ENCODE assay signal across 21 cellular contexts in the genomic region with DNA sequence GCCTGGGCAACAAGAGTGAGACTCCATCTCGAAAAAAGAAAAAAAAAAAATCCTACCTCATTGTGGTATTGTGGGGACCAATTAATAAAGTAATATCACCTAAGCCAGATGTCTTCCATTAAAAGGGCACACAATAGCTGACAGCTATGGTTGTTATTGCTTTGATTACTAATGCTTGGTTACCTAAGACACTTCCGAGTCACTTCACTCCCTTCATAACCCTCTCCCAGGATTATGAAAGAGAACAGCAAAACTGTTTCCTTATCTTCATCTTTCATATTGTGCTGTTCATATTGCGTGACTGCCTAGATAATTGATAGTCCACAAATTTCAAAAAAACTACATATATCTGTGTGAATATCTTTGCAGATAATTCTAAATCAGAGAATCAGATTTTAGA. TPM values are rescaled to one million over a fixed set of nuclear protein-coding genes. Genes with fewer than 3 reads are reported as not detected.
A peak's percentile ranks its signal among the peaks of the same experiment; 100 is the strongest.
DNase-seq lines count a peak whose midpoint lies in the region; ATAC-seq and TF ChIP-seq lines count a peak whose summit lies in the region.
"Had no signal": no experiment of that assay in that cellular context is flagged by ENCODE, and none has a peak within 500 bp of the region (broad histone marks: within the 10 kb centered on the region; RNA-seq: fewer than 3 reads in every experiment).

No MANE protein-coding gene starts in this region.

- CTCF ChIA-PET in PC-3 (lab: Charles Lee), result no interaction called here

- no peaks in the 10 kb centered on the region for H3K36me3 Mint-ChIP-seq in type B pancreatic cell
- H3K36me3 Mint-ChIP-seq: brain had no signal

- H3K4me2 ChIP-seq in PC-3 (ENCODE audit: low read length), result peak overlapping the region; percentile 52

- peak; percentile 67 for DNase-seq in ELR (ENCODE audit: low read depth)
- peak; percentile 65 for DNase-seq in PC-3
- peak; percentile 83 for DNase-seq in epithelial cell of esophagus (ENCODE audit: low read depth)
- DNase-seq in non-pigmented ciliary epithelial cell (ENCODE audit: low read depth), result peak; percentile 34
- DNase-seq in type B pancreatic cell (ENCODE audit: extremely low spot score, unreplicated experiment), result no peak
- no peak for DNase-seq in stimulated activated CD4-positive, alpha-beta T cell treated with anti-CD3 and anti-CD28 coated beads, Interleukin-4, amount 100 ng/mL, for 1 hour
- DNase-seq: DMS79 treated with DMSO at 0.1 percent for 48 hours; effector memory CD8-positive, alpha-beta T cell; NCI-H1694 treated with DMSO at 0.1 percent for 48 hours; NCI-H526 treated with DMSO at 0.1 percent for 48 hours; posterior cingulate gyrus; RPMI8226; stimulated activated CD4-positive, alpha-beta T cell treated with anti-CD3 and anti-CD28 coated beads, Interleukin-12 subunit alpha, Interleukin-12 subunit beta, amount 100 ng/mL, for 4 hours; T-helper 17 cell; uterus had no signal

- H3K9me3 ChIP-seq in PC-3 (ENCODE audit: low read length), result no peaks in the 10 kb centered on the region
- H3K9me3 ChIP-seq: uterus had no signal

- ATAC-seq in PC-3, result peak; percentile 60
- no peak for ATAC-seq in GM19351 (IDR thresholded peaks at IDR 0.05; ENCODE audit: unreplicated experiment)
- ATAC-seq in HG02759 (IDR thresholded peaks at IDR 0.05; ENCODE audit: unreplicated experiment), result no peak
- ATAC-seq: effector memory CD8-positive, alpha-beta T cell; K562; T-helper 17 cell had no signal

- intact Hi-C loops in PC-3 (cut with micrococcal nuclease), result loop anchor here (1.0 kb wide), 2 partner anchors 10 to 27 kb away; a partner anchor contains a TSS

- H3K9ac ChIP-seq in PC-3 (ENCODE audit: low read length), result no peak overlapping the region

- TF ChIP-seq CTCF in PC-3 (conservative IDR thresholded peaks at IDR 0.05; ENCODE audit: low read depth, low read length) (no peak), epithelial cell of esophagus (IDR thresholded peaks at IDR 0.05; ENCODE audit: insufficient read depth, low read depth, low read length, missing control alignments) (no peak), type B pancreatic cell (conservative IDR thresholded peaks at IDR 0.05) (no peak)

- H3K36me3 ChIP-seq in PC-3 (ENCODE audit: low read depth, low read length), result no peaks in the 10 kb centered on the region
- H3K36me3 ChIP-seq: uterus had no signal

- no peaks in the 10 kb centered on the region for H3K9me2 ChIP-seq in PC-3 (replicated peaks; ENCODE audit: low read length)

- H3K27me3 ChIP-seq in PC-3 (ENCODE audit: low read length), result no peaks in the 10 kb centered on the region
- H3K27me3 ChIP-seq: uterus had no signal

- H3F3A ChIP-seq in PC-3 (ENCODE audit: low read length, unreplicated experiment), result no peaks in the 10 kb centered on the region

- peak overlapping the region; percentile 56 for H3K27ac ChIP-seq in PC-3 (ENCODE audit: low read length)
- H3K27ac ChIP-seq: C4-2B, uterus had no signal

- no peak overlapping the region for H3K27ac Mint-ChIP-seq in type B pancreatic cell
- H3K27ac Mint-ChIP-seq: effector memory CD8-positive, alpha-beta T cell; stimulated activated naive CD8-positive, alpha-beta T cell treated with anti-CD3 and anti-CD28 coated beads, Interleukin-15, Interleukin-2, amounts not matched to agents 100 ng/mL and 50 ng/mL, for 24 hours; T-helper 17 cell had no signal

- BruUV-seq in PC-3 (replicated peaks; lab: Mats Ljungman, UMichigan), result TSS peak; percentile 88

- peaks cover 7% of the 10 kb centered on the region for H3K27me3 Mint-ChIP-seq in type B pancreatic cell
- H3K27me3 Mint-ChIP-seq: brain had no signal

- H3K4me3 Mint-ChIP-seq in type B pancreatic cell, result no peak overlapping the region
- H3K4me3 Mint-ChIP-seq: effector memory CD8-positive, alpha-beta T cell; stimulated activated naive CD8-positive, alpha-beta T cell treated with anti-CD3 and anti-CD28 coated beads, Interleukin-15, Interleukin-2, amounts not matched to agents 100 ng/mL and 50 ng/mL, for 24 hours; T-helper 17 cell had no signal

- no peaks in the 10 kb centered on the region for H3K79me2 ChIP-seq in PC-3 (ENCODE audit: low read length)

- POLR2A ChIA-PET in PC-3 (lab: Charles Lee; ENCODE audit: unreplicated experiment), result no interaction called here

- peaks cover 1% of the 10 kb centered on the region for H3K9me3 Mint-ChIP-seq in type B pancreatic cell
- H3K9me3 Mint-ChIP-seq: effector memory CD8-positive, alpha-beta T cell; stimulated activated naive CD8-positive, alpha-beta T cell treated with anti-CD3 and anti-CD28 coated beads, Interleukin-15, Interleukin-2, amounts not matched to agents 100 ng/mL and 50 ng/mL, for 24 hours had no signal

- peaks cover 13% of the 10 kb centered on the region for H3K4me1 Mint-ChIP-seq in type B pancreatic cell (ENCODE audit: unreplicated experiment)
- H3K4me1 Mint-ChIP-seq: T-helper 17 cell had no signal

- H3K4me1 ChIP-seq in PC-3 (ENCODE audit: insufficient read depth, low read length), result peaks cover 44% of the 10 kb centered on the region
- H3K4me1 ChIP-seq: uterus had no signal

- H2AFZ ChIP-seq in PC-3 (ENCODE audit: low read length), result no peak overlapping the region

- no peaks in the 10 kb centered on the region for H4K20me1 ChIP-seq in PC-3 (ENCODE audit: low read length)

- H3K4me3 ChIP-seq in PC-3 (ENCODE audit: low read length) (0 out of 2 replicates have a peak overlapping the region, but pooled peaks have one; percentile 13), epithelial cell of esophagus (ENCODE audit: low read length) (no peak overlapping the region)
- H3K4me3 ChIP-seq: K562, uterus had no signal

RNA-seq across cellular contexts. Expression of a gene that starts 10.3 kb away (rescaled TPM):
- total RNA-seq in PC-3 (2014; rRNA removed) (83.7 and 102 TPM in 2 replicates), type B pancreatic cell (ENCODE audit: low replicate concordance) (116 and 176 TPM in 2 replicates)

RNA-seq across cellular contexts. Expression of a gene that starts 27.8 kb away (rescaled TPM):
- 3.2 TPM in 2 replicates for total RNA-seq in PC-3 (2014; rRNA removed)
- 2.3 and 16.5 TPM in 2 replicates for total RNA-seq in type B pancreatic cell (ENCODE audit: low replicate concordance)

Comparison
In these comparisons a context has a peak if more than half of its experiments do, and no peak if none do; other contexts are left out.
1. DNase-seq: peak in ELR (single experiment), PC-3 (single experiment), epithelial cell of esophagus (single experiment) and non-pigmented ciliary epithelial cell (single experiment); none in type B pancreatic cell (single experiment) and stimulated activated CD4-positive, alpha-beta T cell treated with anti-CD3 and anti-CD28 coated beads, Interleukin-4, amount 100 ng/mL, for 1 hour (single experiment).